In the genomic region with DNA sequence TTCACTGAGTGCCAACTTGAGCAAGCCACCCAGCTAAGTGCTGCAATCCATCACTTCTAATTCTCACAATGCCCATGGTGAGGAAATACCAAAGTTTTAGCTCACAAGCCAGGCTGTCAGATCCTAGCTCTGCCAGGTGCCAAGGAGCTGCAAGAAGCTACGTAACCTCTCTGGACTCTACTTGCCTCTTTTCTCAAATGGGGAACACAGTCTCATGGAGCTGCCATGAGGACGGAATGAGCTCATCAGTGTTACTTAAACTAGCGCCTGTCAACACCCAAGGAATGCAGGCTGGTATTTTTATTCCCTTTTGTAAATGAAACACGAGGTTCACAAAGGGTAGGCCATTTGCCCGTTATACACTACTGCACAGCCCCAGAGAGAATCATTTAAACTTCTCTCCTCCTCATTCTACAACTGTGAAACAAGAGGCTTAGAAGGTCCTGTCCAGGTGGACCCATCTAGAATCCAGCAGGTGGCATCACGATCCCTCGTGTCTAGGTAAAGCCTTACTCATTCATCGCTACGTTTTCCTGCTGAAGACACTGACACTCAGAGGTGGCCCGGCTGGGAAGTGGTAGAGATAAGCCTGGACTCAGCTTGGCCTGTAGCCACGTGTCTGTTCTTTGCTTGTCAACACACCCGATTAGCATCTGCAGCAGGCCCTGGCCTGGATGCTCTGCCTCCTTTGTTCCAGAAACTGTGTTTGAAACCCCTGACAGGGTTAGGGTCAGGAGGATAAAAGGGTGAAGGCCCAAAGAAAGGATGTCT, we compare ENCODE assay signal across 1 cellular context.
A peak's percentile ranks its signal among the peaks of the same experiment; 100 is the strongest.
TF ChIP-seq lines count a peak whose summit lies in the region.

No MANE protein-coding gene starts in this region.

TF ChIP-seq in K562, 482 proteins besides CTCF, POLR2A, EP300 and RAD21:
- peak; percentile 51; the same call in 1 of the 2 replicates for TF ChIP-seq CTBP1 (IDR thresholded peaks at IDR 0.05; ENCODE audit: borderline replicate concordance)
- no peak for TF ChIP-seq ZNF695 (CRISPR knock-in tag; IDR thresholded peaks at IDR 0.05)
- peak; percentile 52 for TF ChIP-seq MEIS2 (IDR thresholded peaks at IDR 0.05; ENCODE audit: partially characterized antibody)
- TF ChIP-seq NFIC (IDR thresholded peaks at IDR 0.05), result peak; percentile 37; the same call in 1 of the 2 replicates
- TF ChIP-seq, protein P1, sequence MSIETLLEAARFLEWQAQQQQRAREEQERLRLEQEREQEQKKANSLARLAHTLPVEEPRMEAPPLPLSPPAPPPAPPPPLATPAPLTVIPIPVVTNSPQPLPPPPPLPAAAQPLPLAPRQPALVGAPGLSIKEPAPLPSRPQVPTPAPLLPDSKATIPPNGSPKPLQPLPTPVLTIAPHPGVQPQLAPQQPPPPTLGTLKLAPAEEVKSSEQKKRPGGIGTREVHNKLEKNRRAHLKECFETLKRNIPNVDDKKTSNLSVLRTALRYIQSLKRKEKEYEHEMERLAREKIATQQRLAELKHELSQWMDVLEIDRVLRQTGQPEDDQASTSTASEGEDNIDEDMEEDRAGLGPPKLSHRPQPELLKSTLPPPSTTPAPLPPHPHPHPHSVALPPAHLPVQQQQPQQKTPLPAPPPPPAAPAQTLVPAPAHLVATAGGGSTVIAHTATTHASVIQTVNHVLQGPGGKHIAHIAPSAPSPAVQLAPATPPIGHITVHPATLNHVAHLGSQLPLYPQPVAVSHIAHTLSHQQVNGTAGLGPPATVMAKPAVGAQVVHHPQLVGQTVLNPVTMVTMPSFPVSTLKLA (conservative IDR thresholded peaks at IDR 0.05), result peak; percentile 61 to 72
- peak; percentile 46 to 61; a peak in 2 of 4 replicates for TF ChIP-seq FOXK2 (conservative IDR thresholded peaks at IDR 0.05 in 1 of 2, IDR thresholded peaks at IDR 0.05 in 1 of 2; ENCODE audit: low read depth in 2 of 2)
- TF ChIP-seq, protein P2, sequence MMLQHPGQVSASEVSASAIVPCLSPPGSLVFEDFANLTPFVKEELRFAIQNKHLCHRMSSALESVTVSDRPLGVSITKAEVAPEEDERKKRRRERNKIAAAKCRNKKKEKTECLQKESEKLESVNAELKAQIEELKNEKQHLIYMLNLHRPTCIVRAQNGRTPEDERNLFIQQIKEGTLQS (IDR thresholded peaks at IDR 0.05), result no peak
- TF ChIP-seq, protein P2 (CRISPR knock-in tag; conservative IDR thresholded peaks at IDR 0.05), result no peak
